In genomic region chr2:109792659-109793058, GRCh38 we compare ENCODE assay signal across 8 cellular contexts. TPM values are rescaled to one million over a fixed set of nuclear protein-coding genes. Genes with fewer than 3 reads are reported as not detected.
DNase-seq lines count a peak whose midpoint lies in the region; ATAC-seq, FAIRE-seq and TF ChIP-seq lines count a peak whose summit lies in the region.
"Not testable (repeated sequence)": the region's sequence is repeated elsewhere in the genome, so short reads cannot be mapped to it uniquely, and the experiment has no call there.

No MANE protein-coding gene starts in this region.

- not testable (repeated sequence) for TF ChIP-seq POLR2A in A549 (IDR thresholded peaks at IDR 0.05; ENCODE audit: low read length); heart left ventricle (IDR thresholded peaks at IDR 0.05)

- not testable (repeated sequence) for H3K4me2 ChIP-seq in A549

- TF ChIP-seq CTCF in A549 (IDR thresholded peaks at IDR 0.05); RWPE2 (IDR thresholded peaks at IDR 0.05; ENCODE audit: poor library complexity, severe bottlenecking); heart left ventricle (IDR thresholded peaks at IDR 0.05); mucosa of descending colon (IDR thresholded peaks at IDR 0.05): not testable (repeated sequence)

- TF ChIP-seq EP300 in A549 (IDR thresholded peaks at IDR 0.05) = not testable (repeated sequence)

- no CpG with 5 or more reads among the region's 1 CpG for WGBS in A549 (ENCODE audit: missing lambda C conversion rate)
- WGBS in heart left ventricle, 4 donors = no CpG with 5 or more reads among the region's 1 CpG

- not testable (repeated sequence) for FAIRE-seq in A549 (lab: Jason Lieb, UNC)

- ATAC-seq in A549 = peak; percentile 85 to 90
- ATAC-seq in GM18909 (IDR thresholded peaks at IDR 0.05; ENCODE audit: poor library complexity, unreplicated experiment) = peak; percentile 57
- peak; percentile 57 for ATAC-seq in GM21390 (IDR thresholded peaks at IDR 0.05; ENCODE audit: unreplicated experiment)
- ATAC-seq in HG02588 (IDR thresholded peaks at IDR 0.05; ENCODE audit: unreplicated experiment) = peak; percentile 37
- ATAC-seq in HG03139 (IDR thresholded peaks at IDR 0.05; ENCODE audit: unreplicated experiment) = peak; percentile 55
- ATAC-seq in RWPE2 (ENCODE audit: low read depth) = peak; percentile 71
- ATAC-seq in heart left ventricle = peak; percentile 29 to 66 (median 56)
- ATAC-seq in mucosa of descending colon = peak; percentile 24

- not testable (repeated sequence) for H3K27ac ChIP-seq in A549; RWPE2 (ENCODE audit: poor library complexity, severe bottlenecking); heart left ventricle

- CTCF ChIA-PET in A549 (lab: Yijun Ruan, JAX) = not testable (repeated sequence)

- not testable (repeated sequence) for TF ChIP-seq RAD21 in A549 (conservative IDR thresholded peaks at IDR 0.05 in 1 of 2, IDR thresholded peaks at IDR 0.05 in 1 of 2)

- POLR2A ChIA-PET in A549 (lab: Yijun Ruan, JAX) = not testable (repeated sequence)

- not testable (repeated sequence) for H3K9me3 ChIP-seq in A549; RWPE2 (ENCODE audit: severe bottlenecking); heart left ventricle; mucosa of descending colon

- not testable (repeated sequence) for H3K4me3 ChIP-seq in A549; RWPE2 (ENCODE audit: severe bottlenecking); heart left ventricle; mucosa of descending colon

- H3K4me1 ChIP-seq in A549; RWPE2 (ENCODE audit: insufficient read depth, poor library complexity, severe bottlenecking); heart left ventricle; mucosa of descending colon (ENCODE audit: low read depth): not testable (repeated sequence)

- H3K36me3 ChIP-seq in RWPE2 (ENCODE audit: low read depth); heart left ventricle; mucosa of descending colon (ENCODE audit: low read depth): not testable (repeated sequence)

- not testable (repeated sequence) for H3K27me3 ChIP-seq in RWPE2 (ENCODE audit: insufficient read depth, poor library complexity, severe bottlenecking); heart left ventricle

- not testable (repeated sequence) for DNase-seq in A549 (ENCODE audit: low read depth in 1 of 2, low spot score in 1 of 2); RWPE2 (ENCODE audit: low spot score); heart left ventricle; mucosa of descending colon

- intact Hi-C loops in heart left ventricle (cut with DNase I); mucosa of descending colon (cut with DNase I, micrococcal nuclease): not testable (repeated sequence)

RNA-seq across cellular contexts. Expression of gene RGPD5, which starts 1.4 kb away (rescaled TPM):
- polyA plus RNA-seq in A549 (2011; rRNA removed) (16.9 and 24.8 TPM in 2 replicates), A549 (2017; fragmentation: RNase III; extraction: RNeasy Plus Mini Kit Qiagen cat#74134 plus additional on column Dnase treatment) (9.8 to 10.8 TPM (median 9.9 TPM) in 3 replicates), heart left ventricle (1 to 10 TPM; 3.9 to 9.4 TPM)
- 3.4 and 5.3 TPM in 2 replicates for polyA plus RNA-seq in A549 (2012; cell fraction: cytosol; rRNA removed)
- polyA plus RNA-seq in A549 (2012; cell fraction: nucleus; rRNA removed) = 8.5 and 14.5 TPM in 2 replicates
- 15.4 and 22.8 TPM in 2 replicates for polyA minus RNA-seq in A549 (2011; rRNA and poly(A)+ RNA removed)
- total RNA-seq in heart left ventricle (10 to 100 TPM in 8 of 9 donors, 1 to 10 TPM in 1; 8.4 to 35.4 (median 16.2) TPM), mucosa of descending colon (10 to 100 TPM; 30.9 to 55.2 (median 50.9) TPM)

Comparison
In these comparisons a context has a peak if more than half of its experiments do, and no peak if none do; other contexts are left out.
1. ATAC-seq: peak in every context shown above with its lines; median percentile 88 in A549; 71 in RWPE2; 57 in GM18909; 57 in GM21390; 56 in heart left ventricle; 55 in HG03139; 37 in HG02588; 24 in mucosa of descending colon.